ENCODE assay signal across 13 cellular contexts in the genomic region with DNA sequence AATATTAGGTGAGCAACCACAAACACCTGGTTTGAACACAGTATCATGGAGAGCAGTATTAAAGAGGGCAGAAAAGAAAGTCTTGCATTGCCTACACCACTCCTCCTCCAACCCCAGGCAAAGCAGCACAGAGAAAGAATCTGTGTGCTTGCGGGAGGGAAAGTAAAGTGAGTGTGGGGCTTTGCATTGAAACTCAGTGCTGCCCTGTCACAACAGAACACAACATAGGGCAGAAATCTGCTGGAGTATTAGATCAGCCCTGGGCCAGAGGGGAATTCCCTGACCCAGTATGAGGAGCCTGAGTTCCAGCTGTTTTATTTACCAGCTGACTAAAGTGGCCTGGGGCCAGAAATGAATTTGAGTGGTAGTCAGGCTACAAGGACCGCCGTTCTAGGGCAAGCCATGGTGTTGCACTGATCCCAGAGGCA.
DNase-seq lines count a peak whose midpoint lies in the region; ATAC-seq and TF ChIP-seq lines count a peak whose summit lies in the region.
"Had no signal": no experiment of that assay in that cellular context is flagged by ENCODE, and none has a peak within 500 bp of the region (broad histone marks: within the 10 kb centered on the region; RNA-seq: fewer than 3 reads in every experiment).

No MANE protein-coding gene starts in this region.

- TF ChIP-seq CTCF in IMR-90 (conservative IDR thresholded peaks at IDR 0.05; ENCODE audit: low read depth, low read length) (no peak), astrocyte of the cerebellum (IDR thresholded peaks at IDR 0.05; ENCODE audit: low read depth, low read length, missing control alignments) (no peak), H9 (conservative IDR thresholded peaks at IDR 0.05) (no peak)

- H3K56ac ChIP-seq in IMR-90 (ENCODE audit: extremely low read depth, insufficient read depth, low read length) (no peak overlapping the region), H9 (ENCODE audit: insufficient read length, low read depth, low read length) (no peak overlapping the region)

- no TSS peak for BruUV-seq in IMR-90 (replicated peaks; lab: Mats Ljungman, UMichigan)

- no peak overlapping the region for H3K18ac ChIP-seq in IMR-90 (ENCODE audit: low read depth, low read length)
- no peak overlapping the region for H3K18ac ChIP-seq in H9 (ENCODE audit: insufficient read length, low read depth, low read length)

- H3K4me1 ChIP-seq in IMR-90 (ENCODE audit: control insufficient read depth, insufficient read depth, low read length), result peaks cover 2% of the 10 kb centered on the region; the same call in 1 of the 2 replicates
- H3K4me1 ChIP-seq in CD8-positive, alpha-beta memory T cell (ENCODE audit: insufficient read depth, low read length), result no peaks in the 10 kb centered on the region
- H3K4me1 ChIP-seq in H9 (ENCODE audit: insufficient read depth, low read length), result no peaks in the 10 kb centered on the region
- H3K4me1 ChIP-seq: upper lobe of left lung had no signal

- CTCF ChIA-PET in IMR-90 (lab: Yijun Ruan, JAX), result interaction anchor here (0.6 kb wide), 1 partner anchor 280 kb away, joined by 3 read pairs; no protein-coding TSS in a partner anchor
- CTCF ChIA-PET in CD8-positive, alpha-beta memory T cell (lab: Charles Lee), result no interaction called here

- H3K36me3 Mint-ChIP-seq in CD8-positive, alpha-beta memory T cell, result no peaks in the 10 kb centered on the region
- H3K36me3 Mint-ChIP-seq in H9 (ENCODE audit: insufficient read depth in 1 of 3, low read depth in 3 of 3), result peaks cover 0 to 10% (median 6%) of the 10 kb centered on the region in 3 experiments; a peak in 3 of 7 replicates
- H3K36me3 Mint-ChIP-seq: CD4-positive, CD25-positive, alpha-beta regulatory T cell had no signal

- H4K8ac ChIP-seq in IMR-90 (ENCODE audit: low read depth in 2 of 2, low read length in 2 of 2), result no peak overlapping the region
- H4K8ac ChIP-seq in H9 (replicated peaks; ENCODE audit: insufficient read length, low read depth, low read length), result no peak overlapping the region

- dilution Hi-C loops in IMR-90 (cut with HindIII; ENCODE audit: low sequenced_read_pairs, unreplicated experiment), result no loop called here

- H2AK9ac ChIP-seq in IMR-90 (replicated peaks; ENCODE audit: low read depth, low read length, poor library complexity), result no peak overlapping the region

- WGBS in IMR-90 (ENCODE audit: extremely low coverage in 2 of 2, insufficient read length in 1 of 2), 2 experiments, result no CpG with 5 or more reads among the region's 3 CpGs
- no CpG with 5 or more reads among the region's 3 CpGs for WGBS in H9 (ENCODE audit: extremely low coverage, insufficient read length, low lambda C conversion rate)

- ATAC-seq in IMR-90 (ENCODE audit: low read depth), result no peak

- H3K4me3 Mint-ChIP-seq in CD8-positive, alpha-beta memory T cell, result no peak overlapping the region
- no peak overlapping the region for H3K4me3 Mint-ChIP-seq in H9
- H3K4me3 Mint-ChIP-seq: CD4-positive, CD25-positive, alpha-beta regulatory T cell; T-helper 1 cell treated with Interleukin-12 subunit alpha and Interleukin-12 subunit beta and Interleukin-4 antibody, amounts not matched to agents 30 μg/mL and 1 μg/mL, for 36 hours had no signal

- TF ChIP-seq RAD21 in IMR-90 (IDR thresholded peaks at IDR 0.05; ENCODE audit: low read length), result no peak

- H3K27me3 Mint-ChIP-seq in CD8-positive, alpha-beta memory T cell, result no peaks in the 10 kb centered on the region
- no peaks in the 10 kb centered on the region for H3K27me3 Mint-ChIP-seq in H9 (ENCODE audit: low read depth)
- H3K27me3 Mint-ChIP-seq: CD4-positive, CD25-positive, alpha-beta regulatory T cell had no signal

- H2AK5ac ChIP-seq in IMR-90 (ENCODE audit: low read depth, low read length) (no peak overlapping the region), H9 (ENCODE audit: insufficient read length, low read length) (no peak overlapping the region)

- peaks cover 0 to 26% (median 6%) of the 10 kb centered on the region in 5 donors for H3K9me3 Mint-ChIP-seq in CD8-positive, alpha-beta memory T cell
- peaks cover 0 to 6% of the 10 kb centered on the region in 2 experiments; a peak in 2 of 5 replicates for H3K9me3 Mint-ChIP-seq in H9
- H3K9me3 Mint-ChIP-seq: T-helper 1 cell treated with Interleukin-12 subunit alpha and Interleukin-12 subunit beta and Interleukin-4 antibody, amounts not matched to agents 30 μg/mL and 1 μg/mL, for 36 hours had no signal

- H4K5ac ChIP-seq in IMR-90 (ENCODE audit: low read depth, low read length), result no peak overlapping the region
- no peak overlapping the region for H4K5ac ChIP-seq in H9 (ENCODE audit: insufficient read length, low read depth, low read length)

- POLR2A ChIA-PET in IMR-90 (lab: Charles Lee; ENCODE audit: unreplicated experiment), result no interaction called here
- POLR2A ChIA-PET in CD8-positive, alpha-beta memory T cell (lab: Charles Lee), result no interaction called here

- no peak overlapping the region for H3K4me3 ChIP-seq in IMR-90 (ENCODE audit: insufficient read depth, low read depth, low read length)
- no peak overlapping the region for H3K4me3 ChIP-seq in astrocyte of the cerebellum (ENCODE audit: low read depth, low read length)
- no peak overlapping the region for H3K4me3 ChIP-seq in CD8-positive, alpha-beta memory T cell (ENCODE audit: low read length)
- H3K4me3 ChIP-seq: upper lobe of left lung had no signal

- no peaks in the 10 kb centered on the region for H3K23me2 ChIP-seq in H9 (ENCODE audit: insufficient read length, low read depth, low read length, poor library complexity, severe bottlenecking)

- no peak overlapping the region for H3K27ac ChIP-seq in IMR-90 (ENCODE audit: insufficient read depth, low read length)
- H3K27ac ChIP-seq in CD8-positive, alpha-beta memory T cell (ENCODE audit: low read depth, low read length), result no peak overlapping the region
- no peak overlapping the region for H3K27ac ChIP-seq in H9 (ENCODE audit: insufficient read length, low read depth, low read length)
- H3K27ac ChIP-seq: upper lobe of left lung had no signal

- H3T11ph ChIP-seq in H9 (ENCODE audit: low read length), result no peak overlapping the region

- DNase-seq in Daoy (ENCODE audit: low read depth) (peak; percentile 78), IMR-90 (peak; percentile 6), astrocyte of the cerebellum (ENCODE audit: low read depth) (peak; percentile 19), islet precursor cell (peak; percentile 51), SK-N-DZ (ENCODE audit: low spot score) (no peak), NCI-H345 (lab: John Stamatoyannopoulos, UW) (no peak), H9 (no peak)
- DNase-seq in CD8-positive, alpha-beta memory T cell, result no peak
- DNase-seq: activated CD8-positive, alpha-beta memory T cell treated with anti-CD3 and anti-CD28 coated beads for 24 hours; CD4-positive, CD25-positive, alpha-beta regulatory T cell; NK-92 treated with Interleukin-12 subunit alpha and Interleukin-12 subunit beta, amount 100 ng/mL, for 24 hours; upper lobe of left lung had no signal

- no peaks in the 10 kb centered on the region for H3K27me3 ChIP-seq in IMR-90 (ENCODE audit: control insufficient read depth, insufficient read depth, low read length)
- no peaks in the 10 kb centered on the region for H3K27me3 ChIP-seq in CD8-positive, alpha-beta memory T cell (ENCODE audit: insufficient read depth, low read length, poor library complexity, severe bottlenecking)
- no peaks in the 10 kb centered on the region for H3K27me3 ChIP-seq in H9 (ENCODE audit: insufficient read depth, low read length)
- H3K27me3 ChIP-seq: upper lobe of left lung had no signal

- H3K9me3 ChIP-seq in IMR-90 (ENCODE audit: control insufficient read depth, insufficient read depth, low read length) (no peaks in the 10 kb centered on the region), H9 (ENCODE audit: control insufficient read depth, low read depth, low read length) (no peaks in the 10 kb centered on the region)
- H3K9me3 ChIP-seq in CD8-positive, alpha-beta memory T cell (ENCODE audit: low read length), result no peaks in the 10 kb centered on the region
- H3K9me3 ChIP-seq: upper lobe of left lung had no signal

- H3K36me3 ChIP-seq in IMR-90 (ENCODE audit: control insufficient read depth, insufficient read depth, low read length), result no peaks in the 10 kb centered on the region
- no peaks in the 10 kb centered on the region for H3K36me3 ChIP-seq in CD8-positive, alpha-beta memory T cell (ENCODE audit: insufficient read depth, low read length)
- H3K36me3 ChIP-seq: upper lobe of left lung had no signal

- H2BK15ac ChIP-seq in IMR-90 (ENCODE audit: low read depth, low read length) (no peak overlapping the region), H9 (ENCODE audit: low read depth, low read length) (no peak overlapping the region)

- H2AFZ ChIP-seq in IMR-90 (replicated peaks; ENCODE audit: low read length, poor library complexity) (no peak overlapping the region), H9 (ENCODE audit: low read length) (no peak overlapping the region)

- no peaks in the 10 kb centered on the region for H3K4me1 Mint-ChIP-seq in CD8-positive, alpha-beta memory T cell
- H3K4me1 Mint-ChIP-seq in H9, result peaks cover 7 to 8% of the 10 kb centered on the region in 2 experiments
- H3K4me1 Mint-ChIP-seq: CD4-positive, CD25-positive, alpha-beta regulatory T cell had no signal

- H3K4me2 ChIP-seq in IMR-90 (ENCODE audit: low read depth, low read length), result no peak overlapping the region
- H3K4me2 ChIP-seq in H9 (ENCODE audit: insufficient read depth, insufficient read length, low read length), result no peak overlapping the region

- H3K14ac ChIP-seq in IMR-90 (replicated peaks; ENCODE audit: low read depth, low read length), result no peak overlapping the region
- no peak overlapping the region for H3K14ac ChIP-seq in H9 (ENCODE audit: insufficient read depth, low read length)

- TF ChIP-seq POLR2A in IMR-90 (IDR thresholded peaks at IDR 0.05; ENCODE audit: low read depth, low read length), result no peak

- no peak overlapping the region for H2BK12ac ChIP-seq in H9 (ENCODE audit: insufficient read length, low read depth, low read length)

- H3K9ac ChIP-seq in IMR-90 (ENCODE audit: low read depth, low read length) (no peak overlapping the region), H9 (ENCODE audit: extremely low read depth, insufficient read length, low read length) (no peak overlapping the region)

- H2BK120ac ChIP-seq in IMR-90 (ENCODE audit: low read depth, low read length) (no peak overlapping the region), H9 (ENCODE audit: low read depth, low read length, poor library complexity, severe bottlenecking) (no peak overlapping the region)

- H2BK20ac ChIP-seq in IMR-90 (ENCODE audit: low read depth, low read length) (no peak overlapping the region), H9 (ENCODE audit: low read depth, low read length, poor library complexity, severe bottlenecking) (no peak overlapping the region)

- H4K91ac ChIP-seq in IMR-90 (ENCODE audit: insufficient read depth, low read depth, low read length), result no peak overlapping the region
- H4K91ac ChIP-seq in H9 (ENCODE audit: insufficient read length, low read depth, low read length), result no peak overlapping the region

- no peaks in the 10 kb centered on the region for H3K9me1 ChIP-seq in IMR-90 (ENCODE audit: insufficient read depth, low read length)

- in situ Hi-C loops in IMR-90 (cut with MboI; ENCODE audit: low sequenced_read_pairs), result no loop called here
- in situ Hi-C loops in astrocyte of the cerebellum (cut with HindIII; ENCODE audit: low sequenced_read_pairs), result no loop called here

- intact Hi-C loops in IMR-90 (cut with micrococcal nuclease), result no loop called here

- H3K79me2 ChIP-seq in H9 (ENCODE audit: insufficient read depth, low read length), result no peaks in the 10 kb centered on the region

- no peak overlapping the region for H2BK5ac ChIP-seq in IMR-90 (ENCODE audit: low read depth, low read length, poor library complexity, severe bottlenecking)
- no peak overlapping the region for H2BK5ac ChIP-seq in H9 (ENCODE audit: insufficient read length, low read length)

- H4K20me1 ChIP-seq in IMR-90 (ENCODE audit: insufficient read depth, low read length), result no peaks in the 10 kb centered on the region
- no peaks in the 10 kb centered on the region for H4K20me1 ChIP-seq in H9 (ENCODE audit: control insufficient read depth, insufficient read depth, insufficient read length)

- H3K79me1 ChIP-seq in IMR-90 (ENCODE audit: low read depth in 1 of 2, low read length in 2 of 2) (no peaks in the 10 kb centered on the region), H9 (ENCODE audit: insufficient read depth, low read depth, low read length, poor library complexity, severe bottlenecking) (no peaks in the 10 kb centered on the region)

- H3K27ac Mint-ChIP-seq in CD8-positive, alpha-beta memory T cell, result no peak overlapping the region
- H3K27ac Mint-ChIP-seq in H9, result peak overlapping the region in 1 of 3 experiments; percentile 39; a peak in 1 of 7 replicates
- H3K27ac Mint-ChIP-seq: CD4-positive, CD25-positive, alpha-beta regulatory T cell; T-helper 1 cell treated with Interleukin-12 subunit alpha and Interleukin-12 subunit beta and Interleukin-4 antibody, amounts not matched to agents 30 μg/mL and 1 μg/mL, for 36 hours had no signal

- H3K23ac ChIP-seq in IMR-90 (ENCODE audit: low read depth, low read length) (no peak overlapping the region), H9 (ENCODE audit: insufficient read length, low read depth, low read length) (no peak overlapping the region)

- H3K4ac ChIP-seq in IMR-90 (ENCODE audit: low read depth, low read length) (no peak overlapping the region), H9 (ENCODE audit: low read depth, low read length) (no peak overlapping the region)

Comparison
In these comparisons a context has a peak if more than half of its experiments do, and no peak if none do; other contexts are left out.
1. DNase-seq: peak in Daoy (single experiment), IMR-90 (single experiment), astrocyte of the cerebellum (single experiment) and islet precursor cell (single experiment); none in CD8-positive, alpha-beta memory T cell (0 of 5), SK-N-DZ (single experiment), NCI-H345 (single experiment) and H9 (single experiment).